ENCODE assay signal across 14 cellular contexts in the genomic region with DNA sequence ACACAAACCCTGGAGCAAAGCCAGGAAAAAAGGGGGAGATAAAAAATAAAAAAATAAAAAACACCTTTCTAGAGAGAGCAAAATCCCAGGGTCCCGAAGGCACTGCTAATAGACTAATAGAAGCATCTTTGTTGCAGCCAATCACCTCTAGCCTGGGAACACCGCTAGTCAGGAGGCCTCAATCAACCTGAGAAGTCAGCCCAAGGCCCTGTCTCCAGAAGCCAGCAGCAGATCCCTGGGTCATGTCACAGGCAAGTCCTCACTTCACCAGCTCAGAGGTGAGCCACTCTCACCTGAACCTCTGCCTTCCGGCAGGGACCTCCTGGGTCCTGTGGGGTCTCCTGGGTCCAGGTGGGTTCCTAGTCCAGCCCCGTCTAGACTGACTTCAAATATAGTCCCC. TPM values are rescaled to one million over a fixed set of nuclear protein-coding genes. Genes with fewer than 3 reads are reported as not detected.
DNase-seq lines count a peak whose midpoint lies in the region; ATAC-seq and TF ChIP-seq lines count a peak whose summit lies in the region.
"Had no signal": no experiment of that assay in that cellular context is flagged by ENCODE, and none has a peak within 500 bp of the region (broad histone marks: within the 10 kb centered on the region; RNA-seq: fewer than 3 reads in every experiment).

No MANE protein-coding gene starts in this region.

- ATAC-seq in body of pancreas: no peak
- ATAC-seq in lower lobe of right lung: no peak
- no peak for ATAC-seq in naive thymus-derived CD8-positive, alpha-beta T cell
- ATAC-seq: activated CD4-positive, alpha-beta T cell treated with anti-CD3 and anti-CD28 coated beads for 36 hours had no signal

- DNase-seq in NCI-H1092 treated with DMSO at 0.1 percent for 48 hours (lab: John Stamatoyannopoulos, UW) (peak; percentile 63), NCI-H1092 (lab: John Stamatoyannopoulos, UW) (no peak), body of pancreas (peak in 2 of 4 donors; percentile 27 to 41), lower lobe of right lung (no peak), stomach (peak; percentile 31), NCI-H526 (lab: John Stamatoyannopoulos, UW) (no peak), 8988T (no peak)
- no peak for DNase-seq in naive thymus-derived CD8-positive, alpha-beta T cell
- DNase-seq: activated CD4-positive, alpha-beta T cell treated with anti-CD3 and anti-CD28 coated beads for 36 hours; cortex of kidney; NCI-H2227 treated with DMSO at 0.1 percent for 48 hours; OCI-M1 had no signal

- WGBS in body of pancreas, 2 donors: 56 to 57% methylated on average over 4 of the region's 4 CpGs
- 38 to 61% (median 49%) methylated on average over 4 of the region's 4 CpGs for WGBS in stomach, 5 donors

- TF ChIP-seq CTCF in body of pancreas (IDR thresholded peaks at IDR 0.05) (no peak), lower lobe of right lung (IDR thresholded peaks at IDR 0.05) (no peak), stomach (IDR thresholded peaks at IDR 0.05) (no peak)

- H3K27ac ChIP-seq in body of pancreas: peak overlapping the region; percentile 71 to 89 (median 81)
- peak overlapping the region; percentile 72 for H3K27ac ChIP-seq in lower lobe of right lung
- peak overlapping the region; percentile 84 to 93 (median 90) for H3K27ac ChIP-seq in stomach
- H3K27ac ChIP-seq: adrenal gland had no signal

- H3K4me3 Mint-ChIP-seq in naive thymus-derived CD8-positive, alpha-beta T cell: no peak overlapping the region
- H3K4me3 Mint-ChIP-seq: activated CD4-positive, alpha-beta T cell treated with anti-CD3 and anti-CD28 coated beads for 36 hours; T-helper 1 cell treated with Interleukin-12 subunit alpha and Interleukin-12 subunit beta and Interleukin-4 antibody, amounts not matched to agents 30 μg/mL and 1 μg/mL, for 36 hours had no signal

- H3K4me1 ChIP-seq in body of pancreas (peaks cover 79% of the 10 kb centered on the region), lower lobe of right lung (peaks cover 29% of the 10 kb centered on the region), stomach (peaks cover 63 to 90% (median 80%) of the 10 kb centered on the region in 4 donors)

- peaks cover 0 to 7% (median 5%) of the 10 kb centered on the region in 3 donors for H3K36me3 Mint-ChIP-seq in naive thymus-derived CD8-positive, alpha-beta T cell

- TF ChIP-seq EP300 in stomach (IDR thresholded peaks at IDR 0.05): no peak

- H3K36me3 ChIP-seq in body of pancreas (replicated peaks in 1 of 2; ENCODE audit: insufficient read depth in 1 of 2, low read depth in 2 of 2) (no peaks in the 10 kb centered on the region), lower lobe of right lung (no peaks in the 10 kb centered on the region), stomach (peaks cover 0 to 4% (median 0%) of the 10 kb centered on the region in 4 donors)
- H3K36me3 ChIP-seq: adrenal gland had no signal

- no peaks in the 10 kb centered on the region for H3K27me3 Mint-ChIP-seq in naive thymus-derived CD8-positive, alpha-beta T cell
- H3K27me3 Mint-ChIP-seq: activated CD4-positive, alpha-beta T cell treated with anti-CD3 and anti-CD28 coated beads for 36 hours had no signal

- peaks cover 0 to 3% (median 0%) of the 10 kb centered on the region in 9 donors for H3K9me3 Mint-ChIP-seq in naive thymus-derived CD8-positive, alpha-beta T cell
- H3K9me3 Mint-ChIP-seq: T-helper 1 cell treated with Interleukin-12 subunit alpha and Interleukin-12 subunit beta and Interleukin-4 antibody, amounts not matched to agents 30 μg/mL and 1 μg/mL, for 36 hours had no signal

- intact Hi-C loops in body of pancreas (cut with DNase I): no loop called here
- intact Hi-C loops in lower lobe of right lung (cut with DNase I): no loop called here
- intact Hi-C loops in stomach (cut with DNase I; ENCODE audit: low total_unique reads): no loop called here

- no peak overlapping the region for H3K27ac Mint-ChIP-seq in naive thymus-derived CD8-positive, alpha-beta T cell
- H3K27ac Mint-ChIP-seq: activated CD4-positive, alpha-beta T cell treated with anti-CD3 and anti-CD28 coated beads for 36 hours; T-helper 1 cell treated with Interleukin-12 subunit alpha and Interleukin-12 subunit beta and Interleukin-4 antibody, amounts not matched to agents 30 μg/mL and 1 μg/mL, for 36 hours had no signal

- TF ChIP-seq POLR2A in body of pancreas (IDR thresholded peaks at IDR 0.05) (no peak), stomach (IDR thresholded peaks at IDR 0.05) (no peak)

- H3K4me3 ChIP-seq in body of pancreas: no peak overlapping the region
- H3K4me3 ChIP-seq in lower lobe of right lung: no peak overlapping the region
- peak overlapping the region in 1 of 4 donors; percentile 10 for H3K4me3 ChIP-seq in stomach
- H3K4me3 ChIP-seq: adrenal gland had no signal

- POLR2A ChIA-PET in naive thymus-derived CD8-positive, alpha-beta T cell (lab: Charles Lee): no interaction called here

- no peaks in the 10 kb centered on the region for H3K4me1 Mint-ChIP-seq in naive thymus-derived CD8-positive, alpha-beta T cell
- H3K4me1 Mint-ChIP-seq: activated CD4-positive, alpha-beta T cell treated with anti-CD3 and anti-CD28 coated beads for 36 hours had no signal

- H3K9me3 ChIP-seq in body of pancreas (no peaks in the 10 kb centered on the region), lower lobe of right lung (no peaks in the 10 kb centered on the region), stomach (no peaks in the 10 kb centered on the region)
- H3K9me3 ChIP-seq: adrenal gland had no signal

- no peaks in the 10 kb centered on the region for H3K27me3 ChIP-seq in body of pancreas
- H3K27me3 ChIP-seq in lower lobe of right lung (ENCODE audit: low read depth): no peaks in the 10 kb centered on the region
- no peaks in the 10 kb centered on the region for H3K27me3 ChIP-seq in stomach
- H3K27me3 ChIP-seq: adrenal gland had no signal

RNA-seq across cellular contexts. Expression of a gene that starts 37.5 kb away (rescaled TPM):
- total RNA-seq in body of pancreas (10 to 100 TPM; 51.4 to 59.9 TPM), lower lobe of right lung (57.7 TPM), stomach (10 to 100 TPM; 14.6 to 54.0 (median 36.2) TPM)
- 10 to 100 TPM; 21.7 to 30.3 (median 22.7) TPM for polyA plus RNA-seq in stomach
- 10 to 100 TPM in 1 of 2 experiments, 1 to 10 TPM in 1; 9.2 to 10.9 TPM for total RNA-seq in naive thymus-derived CD8-positive, alpha-beta T cell
- polyA plus RNA-seq in naive thymus-derived CD8-positive, alpha-beta T cell: 1 to 10 TPM; 3.5 to 6.0 (median 5.9) TPM

Comparison
In these comparisons a context has a peak if more than half of its experiments do, and no peak if none do; other contexts are left out.
1. DNase-seq: peak in NCI-H1092 treated with DMSO at 0.1 percent for 48 hours (single experiment) and stomach (single experiment); none in NCI-H1092 (single experiment), lower lobe of right lung (single experiment), NCI-H526 (0 of 2), naive thymus-derived CD8-positive, alpha-beta T cell (0 of 10) and 8988T (single experiment).
2. Peak in every context shown above with its lines, with median percentiles within 50 percentile points of each other: H3K27ac ChIP-seq.